Comparison of ENCODE assay signal across 8 cellular contexts in the genomic region with DNA sequence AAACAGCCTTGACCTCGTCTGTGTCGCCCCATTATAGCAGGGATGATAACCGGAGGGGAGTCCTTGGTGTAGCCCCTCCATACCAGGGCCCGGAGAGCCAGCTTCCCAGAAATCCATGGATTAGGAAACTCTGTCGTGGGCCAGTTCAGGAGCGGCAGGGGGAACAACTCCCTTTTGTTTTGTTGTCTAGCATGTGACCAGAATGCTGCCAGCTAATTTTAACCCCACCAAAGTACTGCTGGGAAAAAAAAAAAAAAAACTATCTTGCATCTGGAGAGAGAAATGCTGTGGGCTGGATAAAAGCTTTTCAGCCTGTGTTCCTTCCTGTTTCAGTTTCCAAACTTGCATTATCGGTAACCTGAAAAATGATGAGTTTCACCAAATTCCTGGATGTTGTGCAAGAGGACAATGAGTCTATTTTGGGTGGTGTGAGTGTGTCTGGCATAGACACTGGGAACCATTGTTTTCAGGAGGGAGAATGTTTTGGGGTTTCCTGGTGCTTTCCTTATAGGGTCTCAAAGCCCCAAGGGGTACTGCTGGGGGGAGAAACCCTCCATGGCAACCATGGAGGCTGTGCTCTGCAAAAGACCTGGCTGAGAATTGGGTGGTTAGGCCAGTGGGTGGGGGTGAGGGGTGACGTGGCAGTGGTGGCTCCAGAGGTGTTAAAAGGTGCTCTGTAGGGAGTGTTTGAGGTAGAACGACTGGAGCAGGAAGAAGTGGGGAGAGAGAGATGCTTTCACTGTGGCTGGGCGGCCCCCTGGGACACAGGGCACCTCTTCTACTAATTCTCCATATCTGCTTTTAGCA. TPM values are rescaled to one million over a fixed set of nuclear protein-coding genes. Genes with fewer than 3 reads are reported as not detected.
DNase-seq lines count a peak whose midpoint lies in the region; TF ChIP-seq lines count a peak whose summit lies in the region.

No MANE protein-coding gene starts in this region.

- H3K27ac ChIP-seq in PC-9, result peak overlapping the region; percentile 82
- peak overlapping the region; percentile 90 to 100 (median 98) for H3K27ac ChIP-seq in spleen

- peak overlapping the region; percentile 66 for H3K4me2 ChIP-seq in PC-9

- H3K27me3 ChIP-seq in PC-9 (ENCODE audit: insufficient read depth, low read depth) (no peaks in the 10 kb centered on the region), spleen (replicated peaks in 1 of 7) (no peaks in the 10 kb centered on the region)

- peaks cover 5 to 30% (median 25%) of the 10 kb centered on the region in 3 donors for H3K27me3 Mint-ChIP-seq in immature natural killer cell (ENCODE audit: low read depth in 3 of 3)

- no peak overlapping the region for H3K4me3 ChIP-seq in PC-9
- H3K4me3 ChIP-seq in spleen, result peak overlapping the region in 1 of 8 donors; percentile 13

- H3F3A ChIP-seq in PC-9 (ENCODE audit: insufficient read depth, low read depth), result peaks cover 92% of the 10 kb centered on the region

- H4K20me1 ChIP-seq in PC-9 (ENCODE audit: insufficient read depth), result no peaks in the 10 kb centered on the region

- TF ChIP-seq POLR2A in GM18951 (IDR thresholded peaks at IDR 0.05; ENCODE audit: extremely low read depth, insufficient read depth, insufficient read length) (peak; percentile 35), spleen (IDR thresholded peaks at IDR 0.05) (no peak)

- intact Hi-C loops in PC-9 (cut with micrococcal nuclease; ENCODE audit: unreplicated experiment), result loop anchor here (5.0 kb wide), 1 partner anchor 1591 kb away; no protein-coding TSS in a partner anchor
- intact Hi-C loops in spleen (cut with DNase I; ENCODE audit: low total_unique reads), result no loop called here

- H3K4me3 Mint-ChIP-seq in immature natural killer cell, result peak overlapping the region; percentile 57 to 78 (median 74)

- CTCF ChIA-PET in PC-9 (lab: Charles Lee), result interaction anchor here (0.6 to 2.1 kb wide), 3 partner anchors 26 to 1093 kb away, joined by 4 to 5 read pairs (median 5); no protein-coding TSS in a partner anchor

- in situ Hi-C loops in GM18951 (cut with MboI; ENCODE audit: low sequenced_read_pairs, unreplicated experiment), result loop anchor here (10.0 kb wide), 1 partner anchor 129 kb away; no protein-coding TSS in a partner anchor

- H3K9me3 ChIP-seq in PC-9 (ENCODE audit: insufficient read depth, low read depth) (0 out of 2 replicates have a peak, but pooled peaks cover 4% of the 10 kb centered on the region), spleen (no peaks in the 10 kb centered on the region)

- DNase-seq in PC-9, result peak in 1 of 2 experiments; percentile 83
- DNase-seq in anterior cingulate cortex (lab: John Stamatoyannopoulos, UW), result peak in 33 of 58 donors; percentile 23 to 80 (median 52)
- DNase-seq in immature natural killer cell, result peak; percentile 68 to 78 (median 77)
- peak; percentile 83 for DNase-seq in spleen
- DNase-seq in mucosa of gallbladder (ENCODE audit: low spot score), result no peak
- no peak for DNase-seq in NCI-H524 treated with DMSO at 0.1 percent for 48 hours (lab: John Stamatoyannopoulos, UW)
- DNase-seq in amniotic stem cell (lab: John Stamatoyannopoulos, UW), result no peak

- WGBS in spleen, 5 donors, result 22 to 37% (median 27%) methylated on average over 10 of the region's 10 CpGs

- no peak overlapping the region for H2AFZ ChIP-seq in PC-9

- peak overlapping the region; percentile 87 to 95 (median 89) for H3K27ac Mint-ChIP-seq in immature natural killer cell

- no peaks in the 10 kb centered on the region for H3K9me3 Mint-ChIP-seq in immature natural killer cell

- H3K9me2 ChIP-seq in PC-9 (ENCODE audit: insufficient read depth), result no peaks in the 10 kb centered on the region

- no TSS peak for BruUV-seq in PC-9 (replicated peaks; lab: Mats Ljungman, UMichigan)

- peaks cover 91% of the 10 kb centered on the region for H3K4me1 ChIP-seq in PC-9 (replicated peaks; ENCODE audit: insufficient read depth)
- peaks cover 62 to 99% (median 89%) of the 10 kb centered on the region in 6 donors for H3K4me1 ChIP-seq in spleen

- H3K36me3 Mint-ChIP-seq in immature natural killer cell, result peaks cover 0 to 3% (median 0%) of the 10 kb centered on the region in 3 donors

- H3K36me3 ChIP-seq in PC-9 (ENCODE audit: low read depth), result no peaks in the 10 kb centered on the region
- no peaks in the 10 kb centered on the region for H3K36me3 ChIP-seq in spleen

- TF ChIP-seq CTCF in PC-9 (conservative IDR thresholded peaks at IDR 0.05), result no peak
- TF ChIP-seq CTCF in spleen (IDR thresholded peaks at IDR 0.05 in 8 of 11, conservative IDR thresholded peaks at IDR 0.05 in 3 of 11), result no peak

- POLR2A ChIA-PET in PC-9 (lab: Charles Lee; ENCODE audit: unreplicated experiment), result interaction anchor here (0.6 to 1.0 kb wide), 2 partner anchors 16 to 82 kb away, joined by 3 to 7 read pairs; no protein-coding TSS in a partner anchor

- H3K4me1 Mint-ChIP-seq in immature natural killer cell, result peaks cover 63 to 68% of the 10 kb centered on the region in 2 donors

- H3K79me2 ChIP-seq in PC-9 (ENCODE audit: low read depth), result no peaks in the 10 kb centered on the region

RNA-seq across cellular contexts. Expression of a gene that starts 14.9 kb away (rescaled TPM):
- total RNA-seq in PC-9 (2021) (74.6 and 84.5 TPM in 2 replicates), spleen (10 to 100 TPM; 38.2 to 62.7 (median 47.7) TPM), mucosa of gallbladder (70.9 TPM)
- polyA plus RNA-seq in immature natural killer cell (10 to 100 TPM in 1 of 3 donors, 1 to 10 TPM in 2; 3.5 to 11.1 (median 3.6) TPM), spleen (10 to 100 TPM in 1 of 3 donors, 1 to 10 TPM in 2; 4.1 to 15.8 (median 6.3) TPM)

RNA-seq across cellular contexts. Expression of a gene that starts 54.7 kb away (rescaled TPM):
- total RNA-seq in PC-9 (2021) (54.7 and 66.3 TPM in 2 replicates), spleen (10 to 100 TPM; 14.9 to 33.8 (median 24.7) TPM), mucosa of gallbladder (31.2 TPM)
- polyA plus RNA-seq in immature natural killer cell (1 to 10 TPM; 2.0 to 6.7 (median 3.2) TPM), spleen (1 to 10 TPM; 4.2 to 9.6 (median 5.1) TPM)

Comparison
In these comparisons a context has a peak if more than half of its experiments do, and no peak if none do; other contexts are left out.
1. DNase-seq: peak in anterior cingulate cortex (33 of 58), immature natural killer cell (3 of 3) and spleen (single experiment); none in mucosa of gallbladder (single experiment), NCI-H524 treated with DMSO at 0.1 percent for 48 hours (single experiment) and amniotic stem cell (single experiment).